ENCODE assay signal across 1 cellular context in genomic region chr17:73201215-73202069, GRCh38.
A peak's percentile ranks its signal among the peaks of the same experiment; 100 is the strongest.
TF ChIP-seq lines count a peak whose summit lies in the region.

No MANE protein-coding gene starts in this region.

TF ChIP-seq in K562, 482 proteins besides CTCF, POLR2A, EP300 and RAD21:
- TF ChIP-seq JUNB (CRISPR knock-in tag; conservative IDR thresholded peaks at IDR 0.05) (peak; percentile 81; the same call in 1 of the 2 replicates), KDM1A (IDR thresholded peaks at IDR 0.05) (peak; percentile 26 to 54; a peak in 3 of 4 replicates), CEBPZ (IDR thresholded peaks at IDR 0.05; ENCODE audit: borderline replicate concordance, low read depth, low read length) (no peak), SMARCB1 (IDR thresholded peaks at IDR 0.05; ENCODE audit: insufficient read length, low read depth) (no peak), CXXC5 (CRISPR knock-in tag; IDR thresholded peaks at IDR 0.05) (0 out of 2 replicates have a peak, but pooled peaks have one; percentile 8), ESRRB (CRISPR knock-in tag; IDR thresholded peaks at IDR 0.05; ENCODE audit: borderline replicate concordance) (no peak), CREB1 (IDR thresholded peaks at IDR 0.05) (no peak), CREB1 (CRISPR knock-in tag; IDR thresholded peaks at IDR 0.05) (peak; percentile 40; the same call in 1 of the 2 replicates), SOX6 (IDR thresholded peaks at IDR 0.05) (0 out of 2 replicates have a peak, but pooled peaks have one; percentile 19), ZNF239 (CRISPR knock-in tag; IDR thresholded peaks at IDR 0.05) (no peak), SIN3A (IDR thresholded peaks at IDR 0.05; ENCODE audit: borderline replicate concordance in 2 of 2, control insufficient read depth in 1 of 2, low read depth in 2 of 2, low read length in 2 of 2) (no peak), CREM (IDR thresholded peaks at IDR 0.05; ENCODE audit: low read depth) (0 out of 2 replicates have a peak, but pooled peaks have one; percentile 25), CTBP1 (IDR thresholded peaks at IDR 0.05; ENCODE audit: borderline replicate concordance) (peak; percentile 89; the same call in 1 of the 2 replicates), LEF1 (IDR thresholded peaks at IDR 0.05) (no peak), MAFK (IDR thresholded peaks at IDR 0.05; ENCODE audit: low read length) (peak; percentile 26; the same call in 1 of the 2 replicates), STAT5A (IDR thresholded peaks at IDR 0.05; ENCODE audit: borderline replicate concordance, low read length) (0 out of 2 replicates have a peak, but pooled peaks have one; percentile 10), RCOR1 (IDR thresholded peaks at IDR 0.05; ENCODE audit: borderline replicate concordance in 1 of 2, low read depth in 2 of 2, low read length in 2 of 2) (peak in 1 of 2 experiments; percentile 76; a peak in 1 of 4 replicates), SMARCE1 (IDR thresholded peaks at IDR 0.05) (peak; percentile 67), ZNF143 (CRISPR knock-in tag; IDR thresholded peaks at IDR 0.05) (peak; percentile 55; the same call in 1 of the 2 replicates), JUN (IDR thresholded peaks at IDR 0.05; ENCODE audit: borderline replicate concordance, low read depth, low read length) (peak; percentile 89), JUN (CRISPR knock-in tag; IDR thresholded peaks at IDR 0.05; ENCODE audit: borderline replicate concordance) (no peak), NFE2 (IDR thresholded peaks at IDR 0.05; ENCODE audit: low read depth) (peak; percentile 54; the same call in 1 of the 2 replicates), RBM39 (optimal IDR thresholded peaks at IDR 0.05; ENCODE audit: low read depth, low read length) (peak; percentile 36), LCOR (CRISPR knock-in tag; IDR thresholded peaks at IDR 0.05) (peak; percentile 68), FOXJ3 (CRISPR knock-in tag; IDR thresholded peaks at IDR 0.05) (no peak), CBFA2T3 (IDR thresholded peaks at IDR 0.05) (peak; percentile 73), CBX5 (IDR thresholded peaks at IDR 0.05; ENCODE audit: borderline replicate concordance, low read depth) (no peak), DPF2 (IDR thresholded peaks at IDR 0.05) (peak; percentile 66), ZFP1 (CRISPR knock-in tag; IDR thresholded peaks at IDR 0.05) (no peak), ARID1B (IDR thresholded peaks at IDR 0.05) (peak; percentile 77), ATF3 (IDR thresholded peaks at IDR 0.05) (peak; percentile 95), ATF3 (CRISPR knock-in tag; conservative IDR thresholded peaks at IDR 0.05) (peak; percentile 74), TCF3 (CRISPR knock-in tag; IDR thresholded peaks at IDR 0.05) (peak; percentile 74), JUND (IDR thresholded peaks at IDR 0.05; ENCODE audit: borderline replicate concordance, low read depth, low read length) (peak; percentile 97), JUND (tag; IDR thresholded peaks at IDR 0.05; ENCODE audit: borderline replicate concordance, low read depth, low read length) (peak; percentile 94; the same call in 2 of the 3 replicates), TFAP4 (CRISPR knock-in tag; IDR thresholded peaks at IDR 0.05; ENCODE audit: borderline replicate concordance) (peak; percentile 38; the same call in 1 of the 2 replicates), NFIC (IDR thresholded peaks at IDR 0.05) (0 out of 2 replicates have a peak, but pooled peaks have one; percentile 8), NRF1 (conservative IDR thresholded peaks at IDR 0.05 in 1 of 2, IDR thresholded peaks at IDR 0.05 in 1 of 2) (peak; percentile 29 to 50; a peak in 1 of 4 replicates), HDAC1 (IDR thresholded peaks at IDR 0.05) (0 out of 4 replicates have a peak, but pooled peaks of 1 of the 2 experiments have one; percentile 54), CBFA2T2 (conservative IDR thresholded peaks at IDR 0.05) (peak; percentile 26), NCOR1 (IDR thresholded peaks at IDR 0.05) (0 out of 2 replicates have a peak, but pooled peaks have one; percentile 8), ESRRA (IDR thresholded peaks at IDR 0.05; ENCODE audit: borderline replicate concordance, low read depth) (peak; percentile 97), MTA2 (IDR thresholded peaks at IDR 0.05; ENCODE audit: low read depth) (no peak), WHSC1 (IDR thresholded peaks at IDR 0.05; ENCODE audit: low read length) (no peak), ZNF584 (CRISPR knock-in tag; IDR thresholded peaks at IDR 0.05; ENCODE audit: low read depth) (no peak), C11orf30 (IDR thresholded peaks at IDR 0.05; ENCODE audit: low read depth) (peak; percentile 44), NR2C2 (CRISPR knock-in tag; IDR thresholded peaks at IDR 0.05) (no peak), NR2C2 (tag; IDR thresholded peaks at IDR 0.05) (no peak), SMARCA4 (IDR thresholded peaks at IDR 0.05) (peak; percentile 71), BHLHE40 (IDR thresholded peaks at IDR 0.05; ENCODE audit: low read length) (0 out of 2 replicates have a peak, but pooled peaks have one; percentile 62), FOSL1 (tag; conservative IDR thresholded peaks at IDR 0.05) (peak; percentile 94), FOS (IDR thresholded peaks at IDR 0.05; ENCODE audit: extremely low read depth, insufficient read length) (peak; percentile 38), POLR2AphosphoS5 (IDR thresholded peaks at IDR 0.05; ENCODE audit: control insufficient read depth, insufficient read depth, low read depth, low read length) (peak; percentile 62; the same call in 1 of the 2 replicates)
TF ChIP-seq in K562: peak in this region for 35.
